Comparison of ENCODE assay signal across 18 cellular contexts in the genomic region with DNA sequence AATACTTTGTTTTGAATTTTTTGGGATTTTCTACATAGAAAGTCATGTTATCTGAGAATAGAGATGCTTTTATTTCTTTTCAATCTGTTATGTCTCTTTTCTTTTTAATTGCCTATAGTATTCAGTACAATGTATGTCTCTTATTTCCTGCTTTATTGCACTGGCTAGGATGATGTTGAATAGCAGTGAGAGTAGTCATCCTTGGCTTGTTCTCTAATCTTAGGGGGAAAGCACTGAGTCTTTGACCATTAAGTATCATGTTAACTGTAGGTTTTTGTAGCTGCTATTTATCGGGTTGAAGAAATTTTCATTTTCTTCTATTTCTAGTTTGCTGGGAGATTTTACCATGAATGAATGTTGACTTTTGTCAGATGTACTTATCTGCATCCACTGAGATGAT.
"Had no signal": no experiment of that assay in that cellular context is flagged by ENCODE, and none has a peak within 500 bp of the region (broad histone marks: within the 10 kb centered on the region; RNA-seq: fewer than 3 reads in every experiment).

No MANE protein-coding gene starts in this region.

- H3K27ac ChIP-seq: colonic mucosa, esophagus squamous epithelium, foreskin keratinocyte, hepatocyte, psoas muscle, right lobe of liver, spleen had no signal

- H3K9me3 ChIP-seq: colonic mucosa, esophagus squamous epithelium, psoas muscle, right lobe of liver, spleen had no signal

- H3K9me3 Mint-ChIP-seq: naive thymus-derived CD4-positive, alpha-beta T cell had no signal

- H3K4me3 Mint-ChIP-seq: naive thymus-derived CD4-positive, alpha-beta T cell; nephron progenitor cell had no signal

- H3K36me3 ChIP-seq: colonic mucosa, esophagus squamous epithelium, right lobe of liver, spleen had no signal

- H3K4me1 Mint-ChIP-seq: naive thymus-derived CD4-positive, alpha-beta T cell; nephron progenitor cell had no signal

- H3K27ac Mint-ChIP-seq: naive thymus-derived CD4-positive, alpha-beta T cell; nephron progenitor cell had no signal

- DNase-seq: colonic mucosa; dermis blood vessel endothelial cell; esophagus squamous epithelium; foreskin keratinocyte; head of caudate nucleus; kidney glomerular epithelial cell; mesendoderm; naive thymus-derived CD4-positive, alpha-beta T cell; nephron progenitor cell; psoas muscle; retina; right lobe of liver; spleen; stimulated activated CD4-positive, alpha-beta T cell treated with anti-CD3 and anti-CD28 coated beads, Interleukin-2, amount 100 ng/mL, for 24 hours; stimulated activated CD4-positive, alpha-beta T cell treated with anti-CD3 and anti-CD28 coated beads, Interleukin-4, amount 100 ng/mL, for 4 hours; stimulated activated naive CD4-positive, alpha-beta T cell treated with Interleukin-2 at 50 U/mL for 16 hours; trophoblast cell had no signal

- ATAC-seq: foreskin keratinocyte; naive thymus-derived CD4-positive, alpha-beta T cell; psoas muscle; right lobe of liver had no signal

- H2AFZ ChIP-seq: hepatocyte had no signal

- H3K4me3 ChIP-seq: colonic mucosa, esophagus squamous epithelium, hepatocyte, psoas muscle, right lobe of liver, spleen had no signal

- H3K79me2 ChIP-seq: hepatocyte had no signal

- H3K27me3 ChIP-seq: colonic mucosa, right lobe of liver had no signal

- H3K36me3 Mint-ChIP-seq: naive thymus-derived CD4-positive, alpha-beta T cell had no signal

- H3K4me2 ChIP-seq: hepatocyte had no signal

- H3K4me1 ChIP-seq: colonic mucosa, esophagus squamous epithelium, foreskin keratinocyte, psoas muscle, right lobe of liver, spleen had no signal
